Comparison of ENCODE assay signal across 1 cellular context in genomic region chr7:8232999-8233847, GRCh38.
TF ChIP-seq lines count a peak whose summit lies in the region.

No MANE protein-coding gene starts in this region.

TF ChIP-seq in K562, 482 proteins besides CTCF, POLR2A, EP300 and RAD21 (continued from another document and continues in another):
- no peak for TF ChIP-seq ZNF398 (CRISPR knock-in tag; IDR thresholded peaks at IDR 0.05)
- TF ChIP-seq FOXM1 (IDR thresholded peaks at IDR 0.05; ENCODE audit: low read depth): peak; percentile 72
- TF ChIP-seq FOXM1 (CRISPR knock-in tag; IDR thresholded peaks at IDR 0.05; ENCODE audit: low read depth): no peak
- TF ChIP-seq ZNF384 (IDR thresholded peaks at IDR 0.05; ENCODE audit: low read depth, low read length): peak; percentile 35; the same call in 1 of the 2 replicates
- TF ChIP-seq FOXK1 (CRISPR knock-in tag; IDR thresholded peaks at IDR 0.05; ENCODE audit: borderline replicate concordance): no peak
- no peak for TF ChIP-seq THRAP3 (IDR thresholded peaks at IDR 0.05; ENCODE audit: borderline replicate concordance)
- TF ChIP-seq RFX7 (CRISPR knock-in tag; IDR thresholded peaks at IDR 0.05): no peak
- TF ChIP-seq CBFB (CRISPR knock-in tag; IDR thresholded peaks at IDR 0.05): no peak
- TF ChIP-seq ATF1 (CRISPR knock-in tag; IDR thresholded peaks at IDR 0.05): no peak
- peak; percentile 68 for TF ChIP-seq ATF1 (tag; IDR thresholded peaks at IDR 0.05)
- no peak for TF ChIP-seq MCM5 (IDR thresholded peaks at IDR 0.05; ENCODE audit: low read depth)
- TF ChIP-seq ZNF280A (IDR thresholded peaks at IDR 0.05; ENCODE audit: low read depth, partially characterized antibody): no peak
- no peak for TF ChIP-seq WHSC1 (IDR thresholded peaks at IDR 0.05; ENCODE audit: low read length)
- TF ChIP-seq ZNF24 (IDR thresholded peaks at IDR 0.05): peak; percentile 60; the same call in 1 of the 2 replicates
- TF ChIP-seq PCBP1 (IDR thresholded peaks at IDR 0.05; ENCODE audit: low read depth, low read length, poor library complexity, severe bottlenecking): no peak
- no peak for TF ChIP-seq ZNF197 (CRISPR knock-in tag; IDR thresholded peaks at IDR 0.05; ENCODE audit: low read depth)
- TF ChIP-seq TEAD1 (CRISPR knock-in tag; IDR thresholded peaks at IDR 0.05): no peak
- TF ChIP-seq HDAC8 (tag; IDR thresholded peaks at IDR 0.05): no peak
- peak; percentile 78 for TF ChIP-seq THRA (IDR thresholded peaks at IDR 0.05)
- no peak for TF ChIP-seq ZBTB34 (CRISPR knock-in tag; IDR thresholded peaks at IDR 0.05)
- no peak for TF ChIP-seq ZNF184 (CRISPR knock-in tag; IDR thresholded peaks at IDR 0.05)
- no peak for TF ChIP-seq ZFP36 (IDR thresholded peaks at IDR 0.05; ENCODE audit: low read depth, low read length, partially characterized antibody)
- TF ChIP-seq ZNF780A (CRISPR knock-in tag; IDR thresholded peaks at IDR 0.05): no peak
- no peak for TF ChIP-seq ZNF445 (CRISPR knock-in tag; IDR thresholded peaks at IDR 0.05; ENCODE audit: low read depth)
- peak; percentile 33; the same call in 1 of the 2 replicates for TF ChIP-seq ZFX (CRISPR knock-in tag; IDR thresholded peaks at IDR 0.05)
- TF ChIP-seq SMAD4 (CRISPR knock-in tag; conservative IDR thresholded peaks at IDR 0.05): peak; percentile 85
- TF ChIP-seq SMAD1 (IDR thresholded peaks at IDR 0.05; ENCODE audit: low read depth, low read length, partially characterized antibody): no peak
- no peak for TF ChIP-seq ZHX1 (conservative IDR thresholded peaks at IDR 0.05; ENCODE audit: low read length)
- TF ChIP-seq RFX1 (IDR thresholded peaks at IDR 0.05): no peak
- TF ChIP-seq ZNF12 (CRISPR knock-in tag; IDR thresholded peaks at IDR 0.05): no peak
- TF ChIP-seq SMARCB1 (IDR thresholded peaks at IDR 0.05; ENCODE audit: insufficient read length, low read depth): no peak
- TF ChIP-seq EHMT2 (IDR thresholded peaks at IDR 0.05): peak; percentile 93
- no peak for TF ChIP-seq MTF1 (CRISPR knock-in tag; IDR thresholded peaks at IDR 0.05; ENCODE audit: borderline replicate concordance)
- no peak for TF ChIP-seq NCOA6 (IDR thresholded peaks at IDR 0.05)
- TF ChIP-seq HMBOX1 (IDR thresholded peaks at IDR 0.05): peak; percentile 93
- TF ChIP-seq RB1 (IDR thresholded peaks at IDR 0.05; ENCODE audit: low read depth): no peak
- no peak for TF ChIP-seq ZNF143 (CRISPR knock-in tag; IDR thresholded peaks at IDR 0.05)
- no peak for TF ChIP-seq MEF2D (tag; conservative IDR thresholded peaks at IDR 0.05; ENCODE audit: low read depth)
- no peak for TF ChIP-seq SLC30A9 (CRISPR knock-in tag; IDR thresholded peaks at IDR 0.05)
- peak; percentile 18; the same call in 1 of the 2 replicates for TF ChIP-seq CEBPB (tag; IDR thresholded peaks at IDR 0.05)
- no peak for TF ChIP-seq HMGN3 (IDR thresholded peaks at IDR 0.05; ENCODE audit: borderline replicate concordance, extremely low read depth, insufficient read length, low read depth, low read length)
- no peak for TF ChIP-seq KHSRP (IDR thresholded peaks at IDR 0.05)
- no peak for TF ChIP-seq BDP1 (IDR thresholded peaks at IDR 0.05; ENCODE audit: insufficient read depth, insufficient read length)
- TF ChIP-seq ZFPM2 (CRISPR knock-in tag; IDR thresholded peaks at IDR 0.05): no peak
- no peak for TF ChIP-seq ARID4B (CRISPR knock-in tag; IDR thresholded peaks at IDR 0.05)
- no peak for TF ChIP-seq IRF1 (CRISPR knock-in tag; IDR thresholded peaks at IDR 0.05; ENCODE audit: borderline replicate concordance)
- TF ChIP-seq BRF1 (IDR thresholded peaks at IDR 0.05; ENCODE audit: borderline replicate concordance, extremely low read depth, insufficient read length): no peak
- TF ChIP-seq MTA1 (IDR thresholded peaks at IDR 0.05; ENCODE audit: borderline replicate concordance): peak; percentile 55; the same call in 1 of the 2 replicates
- TF ChIP-seq PTBP1 (IDR thresholded peaks at IDR 0.05; ENCODE audit: low read depth, low read length): no peak
- TF ChIP-seq SRSF7 (optimal IDR thresholded peaks at IDR 0.05; ENCODE audit: low read depth, low read length): no peak
- no peak for TF ChIP-seq CBX2 (IDR thresholded peaks at IDR 0.05; ENCODE audit: insufficient read depth, low read length, poor library complexity, severe bottlenecking)
- TF ChIP-seq BRD9 (IDR thresholded peaks at IDR 0.05; ENCODE audit: low read depth, partially characterized antibody): peak; percentile 83
- no peak for TF ChIP-seq ZNF695 (CRISPR knock-in tag; IDR thresholded peaks at IDR 0.05)
- TF ChIP-seq ZNF354B (CRISPR knock-in tag; IDR thresholded peaks at IDR 0.05): no peak
- TF ChIP-seq HDAC1 (IDR thresholded peaks at IDR 0.05): peak; percentile 58 to 78; a peak in 3 of 4 replicates
- no peak for TF ChIP-seq HIVEP1 (CRISPR knock-in tag; IDR thresholded peaks at IDR 0.05)
- TF ChIP-seq ZNF764 (CRISPR knock-in tag; IDR thresholded peaks at IDR 0.05; ENCODE audit: low read depth): no peak
- no peak for TF ChIP-seq FOXJ2 (tag; IDR thresholded peaks at IDR 0.05)
- no peak for TF ChIP-seq TOE1 (IDR thresholded peaks at IDR 0.05; ENCODE audit: borderline replicate concordance)
- no peak for TF ChIP-seq TOE1 (CRISPR knock-in tag; IDR thresholded peaks at IDR 0.05; ENCODE audit: borderline replicate concordance, low read depth)
